ENCODE assay signal across 18 cellular contexts in the genomic region with DNA sequence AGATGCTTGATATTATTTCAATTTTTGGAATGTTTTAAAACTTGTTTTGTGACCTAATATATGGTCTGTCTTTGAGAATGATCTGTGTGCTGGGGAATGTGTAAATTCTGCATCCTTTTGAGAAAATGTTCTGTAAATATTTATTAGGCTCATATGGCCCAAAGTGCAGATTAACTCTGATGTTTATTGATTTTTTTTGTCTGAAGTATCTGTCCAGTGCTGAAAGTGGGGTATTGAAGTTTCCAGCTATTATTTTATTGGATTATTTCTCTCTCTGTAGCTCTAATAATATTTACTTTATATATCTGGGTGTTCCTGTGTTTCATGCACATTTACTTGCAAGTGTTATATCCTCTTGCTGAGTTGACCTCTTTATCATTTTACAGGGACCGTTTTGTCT.
DNase-seq lines count a peak whose midpoint lies in the region; ATAC-seq, FAIRE-seq and TF ChIP-seq lines count a peak whose summit lies in the region.
"Had no signal": no experiment of that assay in that cellular context is flagged by ENCODE, and none has a peak within 500 bp of the region (broad histone marks: within the 10 kb centered on the region; RNA-seq: fewer than 3 reads in every experiment).

No MANE protein-coding gene starts in this region.

- H2AFZ ChIP-seq in HepG2 (ENCODE audit: low read length): no peak overlapping the region
- no peak overlapping the region for H2AFZ ChIP-seq in HCT116 (ENCODE audit: low read depth, low read length, poor library complexity, severe bottlenecking)

- BruUV-seq in HepG2 (replicated peaks; lab: Mats Ljungman, UMichigan): no TSS peak
- no TSS peak for BruUV-seq in HCT116 (replicated peaks; lab: Mats Ljungman, UMichigan)

- no peak for TF ChIP-seq POLR2A in HepG2 (IDR thresholded peaks at IDR 0.05; ENCODE audit: insufficient read depth in 1 of 2, low read depth in 2 of 2, low read length in 2 of 2)
- TF ChIP-seq POLR2A in HCT116 (IDR thresholded peaks at IDR 0.05; ENCODE audit: borderline replicate concordance, extremely low read depth, insufficient read depth, insufficient read length): no peak

- intact Hi-C loops in HepG2 (cut with micrococcal nuclease; ENCODE audit: unreplicated experiment) (no loop called here), HCT116 (cut with micrococcal nuclease) (no loop called here)

- in situ Hi-C loops in HepG2 (cut with HindIII; ENCODE audit: extremely low pct_ligation_motif_present, low pct_unique_long_range_greater_than_20kb): no loop called here

- CTCF ChIA-PET in HepG2 (lab: Yijun Ruan, JAX; ENCODE audit: low intra/inter-chr PET ratio, low total read pairs): no interaction called here
- CTCF ChIA-PET in HCT116 (lab: Charles Lee): no interaction called here

- FAIRE-seq in HepG2 (lab: Jason Lieb, UNC): no peak
- FAIRE-seq: GM12891, GM19239 had no signal

- TF ChIP-seq CTCF in liver (IDR thresholded peaks at IDR 0.05; ENCODE audit: low read depth, low read length, missing input control) (no peak), HepG2 (CRISPR knock-in tag; IDR thresholded peaks at IDR 0.05) (no peak), HCT116 (IDR thresholded peaks at IDR 0.05 in 2 of 3, conservative IDR thresholded peaks at IDR 0.05 in 1 of 3; ENCODE audit: borderline replicate concordance in 1 of 3, insufficient read depth in 1 of 3, low read depth in 2 of 3, low read length in 2 of 3) (no peak), foreskin keratinocyte (conservative IDR thresholded peaks at IDR 0.05) (no peak)

- H3K36me3 ChIP-seq in liver (ENCODE audit: control insufficient read depth in 4 of 4, insufficient read depth in 3 of 4, low read depth in 1 of 4, low read length in 3 of 4) (no peaks in the 10 kb centered on the region), HepG2 (replicated peaks in 1 of 2; ENCODE audit: control insufficient read depth in 1 of 2, insufficient read depth in 2 of 2, low read length in 2 of 2) (no peaks in the 10 kb centered on the region), HCT116 (ENCODE audit: control insufficient read depth in 1 of 2, insufficient read depth in 2 of 2, low read length in 2 of 2) (no peaks in the 10 kb centered on the region)
- H3K36me3 ChIP-seq: BE2C, BLaER1 had no signal

- no peak overlapping the region for H3K4me3 ChIP-seq in liver (ENCODE audit: low read depth in 1 of 3, low read length in 3 of 3)
- no peak overlapping the region for H3K4me3 ChIP-seq in HepG2 (replicated peaks in 1 of 3; ENCODE audit: insufficient read depth in 1 of 3, low read depth in 2 of 3, low read length in 3 of 3)
- no peak overlapping the region for H3K4me3 ChIP-seq in HCT116 (replicated peaks in 1 of 2; ENCODE audit: low read depth in 1 of 2, low read length in 2 of 2)
- H3K4me3 ChIP-seq: BLaER1 had no signal

- DNase-seq in HepG2 (ENCODE audit: low spot score) (no peak), HCT116 (ENCODE audit: low read depth, low spot score) (no peak), foreskin keratinocyte (no peak)
- DNase-seq in stimulated activated CD8-positive, alpha-beta memory T cell treated with anti-CD3 and anti-CD28 coated beads, Interleukin-4, amount 100 ng/mL, for 48 hours: no peak
- DNase-seq: ACHN; BE2C; C1 segment of cervical spinal cord; CD4-positive, alpha-beta memory T cell; CD4-positive, CD25-positive, alpha-beta regulatory T cell; CD8-positive, alpha-beta memory T cell; COR-L47; DMS79 treated with DMSO at 0.1 percent for 48 hours; GF-D8 had no signal

- H3K4me1 ChIP-seq in liver (ENCODE audit: control insufficient read depth in 4 of 4, insufficient read depth in 4 of 4, low read length in 3 of 4): no peaks in the 10 kb centered on the region
- H3K4me1 ChIP-seq in HepG2 (ENCODE audit: insufficient read depth, low read length): no peaks in the 10 kb centered on the region
- H3K4me1 ChIP-seq in HCT116 (ENCODE audit: control insufficient read depth in 1 of 2, insufficient read depth in 2 of 2, low read length in 2 of 2): no peaks in the 10 kb centered on the region
- H3K4me1 ChIP-seq in foreskin keratinocyte: no peaks in the 10 kb centered on the region
- H3K4me1 ChIP-seq: BE2C, BLaER1 had no signal

- WGBS in liver: 84% methylated on average over 1 of the region's 1 CpG
- WGBS in HepG2 (ENCODE audit: low lambda C conversion rate): 3% methylated on average over 1 of the region's 1 CpG

- RAD21 ChIA-PET in HCT116 (lab: Charles Lee; ENCODE audit: low non-redundant PET in 1 of 2, low total read pairs in 2 of 2, uncharacterized antibody in 2 of 2, unreplicated experiment in 2 of 2): no interaction called here

- H3K9me3 ChIP-seq in liver (ENCODE audit: control insufficient read depth in 4 of 4, low read length in 3 of 4): no peaks in the 10 kb centered on the region
- H3K9me3 ChIP-seq in HepG2 (ENCODE audit: low read length): peaks cover 8% of the 10 kb centered on the region
- H3K9me3 ChIP-seq in HCT116 (ENCODE audit: control insufficient read depth in 1 of 2, insufficient read depth in 1 of 2, low read depth in 1 of 2, low read length in 2 of 2): no peaks in the 10 kb centered on the region
- H3K9me3 ChIP-seq: BE2C, BLaER1 had no signal

- ATAC-seq in HepG2 (no peak), HCT116 (no peak), foreskin keratinocyte (no peak)

- H3K4me2 ChIP-seq in HepG2 (ENCODE audit: low read depth, low read length) (no peak overlapping the region), HCT116 (ENCODE audit: low read length) (no peak overlapping the region)
- H3K4me2 ChIP-seq: BLaER1 had no signal

- POLR2A ChIA-PET in HepG2 (lab: Yijun Ruan, JAX) (no interaction called here), HCT116 (lab: Charles Lee) (no interaction called here)

- H3K27ac ChIP-seq in liver (ENCODE audit: low read depth in 1 of 2, low read length in 2 of 2) (no peak overlapping the region), HepG2 (ENCODE audit: extremely low read length, insufficient read depth, low read length) (no peak overlapping the region), HCT116 (ENCODE audit: low read depth, low read length) (no peak overlapping the region), foreskin keratinocyte (no peak overlapping the region)
- H3K27ac ChIP-seq: 22Rv1, BLaER1 had no signal

- TF ChIP-seq EP300 in HepG2 (IDR thresholded peaks at IDR 0.05; ENCODE audit: low read depth in 2 of 2, low read length in 2 of 2): no peak
- no peak for TF ChIP-seq EP300 in HepG2 (CRISPR knock-in tag; IDR thresholded peaks at IDR 0.05; ENCODE audit: borderline replicate concordance)

- TF ChIP-seq RAD21 in liver (IDR thresholded peaks at IDR 0.05) (no peak), HepG2 (CRISPR knock-in tag; IDR thresholded peaks at IDR 0.05) (no peak), HCT116 (IDR thresholded peaks at IDR 0.05; ENCODE audit: low read depth) (no peak)

- no peaks in the 10 kb centered on the region for H3K27me3 ChIP-seq in liver (ENCODE audit: control insufficient read depth in 4 of 4, insufficient read depth in 4 of 4, low read length in 3 of 4)
- H3K27me3 ChIP-seq in HepG2 (ENCODE audit: control insufficient read depth in 1 of 2, insufficient read depth in 2 of 2, low read length in 2 of 2): no peaks in the 10 kb centered on the region
- no peaks in the 10 kb centered on the region for H3K27me3 ChIP-seq in HCT116 (ENCODE audit: insufficient read depth, low read length)
- no peaks in the 10 kb centered on the region for H3K27me3 ChIP-seq in foreskin keratinocyte
- H3K27me3 ChIP-seq: BE2C, BLaER1 had no signal

- no peaks in the 10 kb centered on the region for H3K9me2 ChIP-seq in HCT116 (ENCODE audit: insufficient read depth)

- H3K79me2 ChIP-seq in HepG2 (ENCODE audit: insufficient read depth, low read length): no peaks in the 10 kb centered on the region
- H3K79me2 ChIP-seq in HCT116 (ENCODE audit: insufficient read depth, low read length): no peaks in the 10 kb centered on the region

- H4K20me1 ChIP-seq in HepG2 (ENCODE audit: insufficient read depth, low read length) (no peaks in the 10 kb centered on the region), HCT116 (ENCODE audit: insufficient read depth) (no peaks in the 10 kb centered on the region)
- H4K20me1 ChIP-seq: BLaER1 had no signal

- H3K9ac ChIP-seq in liver (ENCODE audit: low read depth in 1 of 2, low read length in 2 of 2) (no peak overlapping the region), HepG2 (ENCODE audit: insufficient read depth, low read depth, low read length) (no peak overlapping the region), HCT116 (ENCODE audit: low read length) (no peak overlapping the region)
- H3K9ac ChIP-seq: BLaER1 had no signal

TF ChIP-seq in liver, 16 proteins besides CTCF, POLR2A, EP300 and RAD21 (continues in another document):
- no peak for TF ChIP-seq RXRA (IDR thresholded peaks at IDR 0.05)

TF ChIP-seq in HepG2, 621 proteins besides CTCF, POLR2A, EP300 and RAD21 (continues in another document):
- TF ChIP-seq ZNF75D (CRISPR knock-in tag; IDR thresholded peaks at IDR 0.05; ENCODE audit: borderline replicate concordance): no peak

TF ChIP-seq in HCT116, 20 proteins besides CTCF, POLR2A, EP300 and RAD21:
- TF ChIP-seq, protein P1, sequence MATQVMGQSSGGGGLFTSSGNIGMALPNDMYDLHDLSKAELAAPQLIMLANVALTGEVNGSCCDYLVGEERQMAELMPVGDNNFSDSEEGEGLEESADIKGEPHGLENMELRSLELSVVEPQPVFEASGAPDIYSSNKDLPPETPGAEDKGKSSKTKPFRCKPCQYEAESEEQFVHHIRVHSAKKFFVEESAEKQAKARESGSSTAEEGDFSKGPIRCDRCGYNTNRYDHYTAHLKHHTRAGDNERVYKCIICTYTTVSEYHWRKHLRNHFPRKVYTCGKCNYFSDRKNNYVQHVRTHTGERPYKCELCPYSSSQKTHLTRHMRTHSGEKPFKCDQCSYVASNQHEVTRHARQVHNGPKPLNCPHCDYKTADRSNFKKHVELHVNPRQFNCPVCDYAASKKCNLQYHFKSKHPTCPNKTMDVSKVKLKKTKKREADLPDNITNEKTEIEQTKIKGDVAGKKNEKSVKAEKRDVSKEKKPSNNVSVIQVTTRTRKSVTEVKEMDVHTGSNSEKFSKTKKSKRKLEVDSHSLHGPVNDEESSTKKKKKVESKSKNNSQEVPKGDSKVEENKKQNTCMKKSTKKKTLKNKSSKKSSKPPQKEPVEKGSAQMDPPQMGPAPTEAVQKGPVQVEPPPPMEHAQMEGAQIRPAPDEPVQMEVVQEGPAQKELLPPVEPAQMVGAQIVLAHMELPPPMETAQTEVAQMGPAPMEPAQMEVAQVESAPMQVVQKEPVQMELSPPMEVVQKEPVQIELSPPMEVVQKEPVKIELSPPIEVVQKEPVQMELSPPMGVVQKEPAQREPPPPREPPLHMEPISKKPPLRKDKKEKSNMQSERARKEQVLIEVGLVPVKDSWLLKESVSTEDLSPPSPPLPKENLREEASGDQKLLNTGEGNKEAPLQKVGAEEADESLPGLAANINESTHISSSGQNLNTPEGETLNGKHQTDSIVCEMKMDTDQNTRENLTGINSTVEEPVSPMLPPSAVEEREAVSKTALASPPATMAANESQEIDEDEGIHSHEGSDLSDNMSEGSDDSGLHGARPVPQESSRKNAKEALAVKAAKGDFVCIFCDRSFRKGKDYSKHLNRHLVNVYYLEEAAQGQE (IDR thresholded peaks at IDR 0.05; ENCODE audit: low read depth): peak; percentile 21; the same call in 1 of the 2 replicates
- TF ChIP-seq POLR2AphosphoS5 (IDR thresholded peaks at IDR 0.05; ENCODE audit: low read depth, low read length): no peak
- TF ChIP-seq FOSL1 (IDR thresholded peaks at IDR 0.05; ENCODE audit: low read depth): no peak
- TF ChIP-seq SIN3A (IDR thresholded peaks at IDR 0.05; ENCODE audit: low read depth): no peak
TF ChIP-seq in HCT116: peak in this region for 1.
